Comparison of ENCODE assay signal across 3 cellular contexts in the genomic region with DNA sequence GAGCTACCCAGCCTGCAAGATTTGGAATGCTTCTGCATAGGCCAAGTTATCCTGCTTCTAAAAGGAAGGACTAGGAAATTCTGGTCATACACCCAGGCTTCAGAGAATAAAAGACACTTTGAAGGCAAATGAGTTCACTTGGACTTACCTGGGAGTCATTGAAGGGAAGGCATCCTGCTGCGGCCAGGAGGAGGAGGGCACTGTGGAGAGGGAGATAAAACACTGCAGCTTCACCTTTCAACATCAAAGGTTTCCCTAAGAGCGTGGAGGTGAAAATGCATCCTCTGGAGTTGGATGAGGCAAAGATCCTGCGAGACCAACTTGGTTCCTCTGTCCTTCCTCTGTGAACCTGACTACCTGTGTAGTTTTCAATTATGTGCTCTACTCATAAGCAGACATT.
TF ChIP-seq lines count a peak whose summit lies in the region.

No MANE protein-coding gene starts in this region.

TF ChIP-seq in GM23338, 12 proteins besides CTCF, POLR2A, EP300 and RAD21 (continues in another document):
- TF ChIP-seq ZNF331 (CRISPR knock-in tag; IDR thresholded peaks at IDR 0.05; ENCODE audit: low read depth) = no peak
- no peak for TF ChIP-seq JUNB (IDR thresholded peaks at IDR 0.05; ENCODE audit: unreplicated experiment)
- TF ChIP-seq ZNF114 (CRISPR knock-in tag; IDR thresholded peaks at IDR 0.05) = no peak
- TF ChIP-seq, protein P1, sequence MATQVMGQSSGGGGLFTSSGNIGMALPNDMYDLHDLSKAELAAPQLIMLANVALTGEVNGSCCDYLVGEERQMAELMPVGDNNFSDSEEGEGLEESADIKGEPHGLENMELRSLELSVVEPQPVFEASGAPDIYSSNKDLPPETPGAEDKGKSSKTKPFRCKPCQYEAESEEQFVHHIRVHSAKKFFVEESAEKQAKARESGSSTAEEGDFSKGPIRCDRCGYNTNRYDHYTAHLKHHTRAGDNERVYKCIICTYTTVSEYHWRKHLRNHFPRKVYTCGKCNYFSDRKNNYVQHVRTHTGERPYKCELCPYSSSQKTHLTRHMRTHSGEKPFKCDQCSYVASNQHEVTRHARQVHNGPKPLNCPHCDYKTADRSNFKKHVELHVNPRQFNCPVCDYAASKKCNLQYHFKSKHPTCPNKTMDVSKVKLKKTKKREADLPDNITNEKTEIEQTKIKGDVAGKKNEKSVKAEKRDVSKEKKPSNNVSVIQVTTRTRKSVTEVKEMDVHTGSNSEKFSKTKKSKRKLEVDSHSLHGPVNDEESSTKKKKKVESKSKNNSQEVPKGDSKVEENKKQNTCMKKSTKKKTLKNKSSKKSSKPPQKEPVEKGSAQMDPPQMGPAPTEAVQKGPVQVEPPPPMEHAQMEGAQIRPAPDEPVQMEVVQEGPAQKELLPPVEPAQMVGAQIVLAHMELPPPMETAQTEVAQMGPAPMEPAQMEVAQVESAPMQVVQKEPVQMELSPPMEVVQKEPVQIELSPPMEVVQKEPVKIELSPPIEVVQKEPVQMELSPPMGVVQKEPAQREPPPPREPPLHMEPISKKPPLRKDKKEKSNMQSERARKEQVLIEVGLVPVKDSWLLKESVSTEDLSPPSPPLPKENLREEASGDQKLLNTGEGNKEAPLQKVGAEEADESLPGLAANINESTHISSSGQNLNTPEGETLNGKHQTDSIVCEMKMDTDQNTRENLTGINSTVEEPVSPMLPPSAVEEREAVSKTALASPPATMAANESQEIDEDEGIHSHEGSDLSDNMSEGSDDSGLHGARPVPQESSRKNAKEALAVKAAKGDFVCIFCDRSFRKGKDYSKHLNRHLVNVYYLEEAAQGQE (IDR thresholded peaks at IDR 0.05; ENCODE audit: unreplicated experiment) = no peak
- TF ChIP-seq POLR2AphosphoS5 (IDR thresholded peaks at IDR 0.05; ENCODE audit: low read depth) = no peak

TF ChIP-seq in IMR-90, 13 proteins besides CTCF, POLR2A, EP300 and RAD21:
- TF ChIP-seq CHD1 (IDR thresholded peaks at IDR 0.05; ENCODE audit: low read depth, low read length) (no peak), RCOR1 (IDR thresholded peaks at IDR 0.05; ENCODE audit: insufficient replicate concordance, low read length) (no peak), MXI1 (IDR thresholded peaks at IDR 0.05; ENCODE audit: borderline replicate concordance, low read depth, low read length) (no peak), BHLHE40 (IDR thresholded peaks at IDR 0.05; ENCODE audit: low read depth, low read length) (no peak), RFX5 (IDR thresholded peaks at IDR 0.05; ENCODE audit: low read depth, low read length) (no peak), NFE2L2 (IDR thresholded peaks at IDR 0.05; ENCODE audit: low read depth, low read length) (no peak), MAFK (IDR thresholded peaks at IDR 0.05; ENCODE audit: low read depth, low read length) (no peak), MAZ (IDR thresholded peaks at IDR 0.05; ENCODE audit: borderline replicate concordance, low read depth, low read length) (no peak), SMC3 (IDR thresholded peaks at IDR 0.05; ENCODE audit: low read depth, low read length) (no peak), CEBPB (IDR thresholded peaks at IDR 0.05; ENCODE audit: low read depth, low read length) (no peak), FOS (IDR thresholded peaks at IDR 0.05; ENCODE audit: low read depth, low read length) (no peak)
- TF ChIP-seq, protein P2, sequence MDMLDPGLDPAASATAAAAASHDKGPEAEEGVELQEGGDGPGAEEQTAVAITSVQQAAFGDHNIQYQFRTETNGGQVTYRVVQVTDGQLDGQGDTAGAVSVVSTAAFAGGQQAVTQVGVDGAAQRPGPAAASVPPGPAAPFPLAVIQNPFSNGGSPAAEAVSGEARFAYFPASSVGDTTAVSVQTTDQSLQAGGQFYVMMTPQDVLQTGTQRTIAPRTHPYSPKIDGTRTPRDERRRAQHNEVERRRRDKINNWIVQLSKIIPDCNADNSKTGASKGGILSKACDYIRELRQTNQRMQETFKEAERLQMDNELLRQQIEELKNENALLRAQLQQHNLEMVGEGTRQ (IDR thresholded peaks at IDR 0.05; ENCODE audit: low read depth, low read length) = no peak
- TF ChIP-seq, protein P3, sequence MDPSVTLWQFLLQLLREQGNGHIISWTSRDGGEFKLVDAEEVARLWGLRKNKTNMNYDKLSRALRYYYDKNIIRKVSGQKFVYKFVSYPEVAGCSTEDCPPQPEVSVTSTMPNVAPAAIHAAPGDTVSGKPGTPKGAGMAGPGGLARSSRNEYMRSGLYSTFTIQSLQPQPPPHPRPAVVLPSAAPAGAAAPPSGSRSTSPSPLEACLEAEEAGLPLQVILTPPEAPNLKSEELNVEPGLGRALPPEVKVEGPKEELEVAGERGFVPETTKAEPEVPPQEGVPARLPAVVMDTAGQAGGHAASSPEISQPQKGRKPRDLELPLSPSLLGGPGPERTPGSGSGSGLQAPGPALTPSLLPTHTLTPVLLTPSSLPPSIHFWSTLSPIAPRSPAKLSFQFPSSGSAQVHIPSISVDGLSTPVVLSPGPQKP (IDR thresholded peaks at IDR 0.05; ENCODE audit: borderline replicate concordance, low read depth, low read length) = no peak

TF ChIP-seq in H1, 55 proteins besides CTCF, POLR2A, EP300 and RAD21:
- no peak for TF ChIP-seq RXRA (IDR thresholded peaks at IDR 0.05; ENCODE audit: insufficient read depth, low read depth, low read length)
- TF ChIP-seq KDM1A (IDR thresholded peaks at IDR 0.05; ENCODE audit: borderline replicate concordance, low read length) = no peak
- no peak for TF ChIP-seq BRCA1 (IDR thresholded peaks at IDR 0.05; ENCODE audit: low read depth, low read length)
- no peak for TF ChIP-seq TAF7 (optimal IDR thresholded peaks at IDR 0.05; ENCODE audit: borderline replicate concordance, low read depth, low read length)
- no peak for TF ChIP-seq NANOG (IDR thresholded peaks at IDR 0.05; ENCODE audit: insufficient read depth, low read depth, low read length, poor library complexity, severe bottlenecking)
- TF ChIP-seq SP4 (IDR thresholded peaks at IDR 0.05; ENCODE audit: low read length) = no peak
- TF ChIP-seq TAF1 (IDR thresholded peaks at IDR 0.05; ENCODE audit: low read depth, low read length) = no peak
- TF ChIP-seq SIN3A (conservative IDR thresholded peaks at IDR 0.05 in 1 of 2, IDR thresholded peaks at IDR 0.05 in 1 of 2; ENCODE audit: low read depth in 1 of 2, low read length in 2 of 2) = no peak
- no peak for TF ChIP-seq POLR2AphosphoS5 (IDR thresholded peaks at IDR 0.05; ENCODE audit: low read depth, low read length)
- TF ChIP-seq PHF8 (conservative IDR thresholded peaks at IDR 0.05; ENCODE audit: low read depth, low read length) = no peak
- no peak for TF ChIP-seq JUND (IDR thresholded peaks at IDR 0.05; ENCODE audit: low read length)
